ENCODE assay signal across 23 cellular contexts in genomic region chr12:94027561-94027960, GRCh38.
"Had no signal": no experiment of that assay in that cellular context is flagged by ENCODE, and none has a peak within 500 bp of the region (broad histone marks: within the 10 kb centered on the region; RNA-seq: fewer than 3 reads in every experiment).

No MANE protein-coding gene starts in this region.

- H3K4me3 ChIP-seq: colonic mucosa, gastrocnemius medialis, left ventricle myocardium inferior, lower lobe of right lung, neural progenitor cell, prostate gland, right atrium auricular region, sigmoid colon, spleen, testis, tibial artery had no signal

- H3K27me3 ChIP-seq: colonic mucosa, gastrocnemius medialis, neural progenitor cell, right atrium auricular region, sigmoid colon, spleen, testis, tibial artery had no signal

- FAIRE-seq: kidney had no signal

- H3K4me1 ChIP-seq: colonic mucosa, gastrocnemius medialis, left ventricle myocardium inferior, lower lobe of right lung, prostate gland, right atrium auricular region, sigmoid colon, testis, tibial artery had no signal

- H3K27ac ChIP-seq: colonic mucosa, epithelial cell of prostate, gastrocnemius medialis, left ventricle myocardium inferior, lower lobe of right lung, neural progenitor cell, prostate gland, right atrium auricular region, spleen, testis, tibial artery had no signal

- ATAC-seq: esophagus mucosa; gastrocnemius medialis; lower lobe of right lung; naive thymus-derived CD4-positive, alpha-beta T cell; stimulated activated memory B cell treated with anti-CD40 and anti-IgM and Interleukin-4, amounts not matched to agents 10 μg/mL and 1 μg/mL and 100 μg/mL, for 72 hours; stimulated activated naive CD8-positive, alpha-beta T cell treated with anti-CD3 and anti-CD28 coated beads, Interleukin-15, Interleukin-2, amounts not matched to agents 100 U/mL and 50 U/mL, for 24 hours had no signal

- H3K36me3 ChIP-seq: colonic mucosa, gastrocnemius medialis, left ventricle myocardium inferior, lower lobe of right lung, prostate gland, right atrium auricular region, sigmoid colon, spleen, tibial artery had no signal

- H3K9ac ChIP-seq: neural progenitor cell had no signal

- DNase-seq: colonic mucosa; effector CD8-positive, alpha-beta T cell; endodermal cell; gastrocnemius medialis; head of caudate nucleus; kidney; left ventricle myocardium inferior; lower lobe of right lung; naive thymus-derived CD4-positive, alpha-beta T cell; nucleus accumbens; sigmoid colon; spleen; stimulated activated CD4-positive, alpha-beta T cell treated with anti-CD3 and anti-CD28 coated beads, Interleukin-4, amount 100 ng/mL, for 4 hours; stimulated activated naive CD8-positive, alpha-beta T cell treated with anti-CD3 and anti-CD28 coated beads, Interleukin-15, Interleukin-2, amounts not matched to agents 100 U/mL and 50 U/mL, for 24 hours; substantia nigra; testis; tibial artery had no signal

- H3K9me3 ChIP-seq: colonic mucosa, prostate gland, testis had no signal

- H3K4me2 ChIP-seq: neural progenitor cell had no signal

- H2AFZ ChIP-seq: neural progenitor cell had no signal
